1 cellular context compared by ENCODE assay signal in genomic region chr15:73686781-73687256, GRCh38.
TF ChIP-seq lines count a peak whose summit lies in the region.

No MANE protein-coding gene starts in this region.

TF ChIP-seq in A549, 52 proteins besides CTCF, POLR2A, EP300 and RAD21 (continued from another document):
- TF ChIP-seq RFX5 (IDR thresholded peaks at IDR 0.05): no peak
- no peak for TF ChIP-seq HEYL (CRISPR knock-in tag; IDR thresholded peaks at IDR 0.05)
- TF ChIP-seq ELK1 (IDR thresholded peaks at IDR 0.05; ENCODE audit: low read depth, low read length): no peak
- no peak for TF ChIP-seq ZNF302 (CRISPR knock-in tag; IDR thresholded peaks at IDR 0.05)
- TF ChIP-seq JUN (IDR thresholded peaks at IDR 0.05): no peak
- no peak for TF ChIP-seq ESRRA (IDR thresholded peaks at IDR 0.05; ENCODE audit: borderline replicate concordance, low read length)
- TF ChIP-seq PHF8 (IDR thresholded peaks at IDR 0.05; ENCODE audit: borderline replicate concordance, low read depth): no peak
- no peak for TF ChIP-seq E2F6 (IDR thresholded peaks at IDR 0.05; ENCODE audit: borderline replicate concordance, low read depth)
- TF ChIP-seq KDM5A (IDR thresholded peaks at IDR 0.05): no peak
- no peak for TF ChIP-seq NR3C1 (IDR thresholded peaks at IDR 0.05)
- TF ChIP-seq MAX (IDR thresholded peaks at IDR 0.05): no peak
- TF ChIP-seq MAZ (IDR thresholded peaks at IDR 0.05; ENCODE audit: borderline replicate concordance, low read depth, low read length): no peak
